8 cellular contexts compared by ENCODE assay signal in genomic region chr3:146550743-146551510, GRCh38. TPM values are rescaled to one million over a fixed set of nuclear protein-coding genes. Genes with fewer than 3 reads are reported as not detected.
A peak's percentile ranks its signal among the peaks of the same experiment; 100 is the strongest.
DNase-seq lines count a peak whose midpoint lies in the region; ATAC-seq and TF ChIP-seq lines count a peak whose summit lies in the region.

No MANE protein-coding gene starts in this region.

- H3K27me3 Mint-ChIP-seq in T-helper 1 cell treated with Interleukin-12 subunit alpha and Interleukin-12 subunit beta and Interleukin-4 antibody, amounts not matched to agents 30 μg/mL and 1 μg/mL, for 36 hours (ENCODE audit: low read depth): no peaks in the 10 kb centered on the region
- no peaks in the 10 kb centered on the region for H3K27me3 Mint-ChIP-seq in mesothelial cell of epicardium (ENCODE audit: low read depth)

- H3K27ac Mint-ChIP-seq in T-helper 1 cell treated with Interleukin-12 subunit alpha and Interleukin-12 subunit beta and Interleukin-4 antibody, amounts not matched to agents 30 μg/mL and 1 μg/mL, for 36 hours: peak overlapping the region; percentile 78
- H3K27ac Mint-ChIP-seq in mesothelial cell of epicardium: peak overlapping the region; percentile 2

- no peak for TF ChIP-seq CTCF in mesothelial cell of epicardium (IDR thresholded peaks at IDR 0.05; ENCODE audit: unreplicated experiment)

- peak overlapping the region; percentile 66 for H3K4me3 Mint-ChIP-seq in T-helper 1 cell treated with Interleukin-12 subunit alpha and Interleukin-12 subunit beta and Interleukin-4 antibody, amounts not matched to agents 30 μg/mL and 1 μg/mL, for 36 hours
- no peak overlapping the region for H3K4me3 Mint-ChIP-seq in mesothelial cell of epicardium

- no peaks in the 10 kb centered on the region for H3K9me3 Mint-ChIP-seq in T-helper 1 cell treated with Interleukin-12 subunit alpha and Interleukin-12 subunit beta and Interleukin-4 antibody, amounts not matched to agents 30 μg/mL and 1 μg/mL, for 36 hours
- H3K9me3 Mint-ChIP-seq in mesothelial cell of epicardium: no peaks in the 10 kb centered on the region

- peak; percentile 95 for ATAC-seq in HG03039 (IDR thresholded peaks at IDR 0.05; ENCODE audit: unreplicated experiment)

- H3K36me3 Mint-ChIP-seq in T-helper 1 cell treated with Interleukin-12 subunit alpha and Interleukin-12 subunit beta and Interleukin-4 antibody, amounts not matched to agents 30 μg/mL and 1 μg/mL, for 36 hours (ENCODE audit: low read depth): no peaks in the 10 kb centered on the region
- no peaks in the 10 kb centered on the region for H3K36me3 Mint-ChIP-seq in mesothelial cell of epicardium

- peak; percentile 15 for DNase-seq in stimulated activated CD4-positive, alpha-beta T cell treated with anti-CD3 and anti-CD28 coated beads, Interleukin-15, amount 100 ng/mL, for 24 hours
- DNase-seq in stimulated activated CD4-positive, alpha-beta T cell treated with anti-CD3 and anti-CD28 coated beads, Interleukin-2, amount 100 ng/mL, for 48 hours: no peak
- DNase-seq in mesothelial cell of epicardium (ENCODE audit: low spot score in 2 of 2, unreplicated experiment in 2 of 2) (no peak), mucosa of gallbladder (ENCODE audit: low spot score) (no peak), NCI-H82 treated with DMSO at 0.1 percent for 48 hours (lab: John Stamatoyannopoulos, UW; ENCODE audit: unreplicated experiment) (no peak)
- DNase-seq in NK-92 treated with Interleukin-12 subunit alpha and Interleukin-12 subunit beta, amount 100 ng/mL, for 24 hours (lab: John Stamatoyannopoulos, UW): no peak

- H3K4me1 Mint-ChIP-seq in T-helper 1 cell treated with Interleukin-12 subunit alpha and Interleukin-12 subunit beta and Interleukin-4 antibody, amounts not matched to agents 30 μg/mL and 1 μg/mL, for 36 hours (ENCODE audit: low read depth): peaks cover 65% of the 10 kb centered on the region
- no peaks in the 10 kb centered on the region for H3K4me1 Mint-ChIP-seq in mesothelial cell of epicardium

RNA-seq across cellular contexts. Expression of gene PLSCR1, which starts 6.5 kb away (rescaled TPM):
- 64.1 to 71.0 TPM (median 66.0 TPM) in 3 replicates for total RNA-seq in mesothelial cell of epicardium
- 70.3 TPM for total RNA-seq in mucosa of gallbladder

RNA-seq across cellular contexts. Expression of gene PLSCR5, which starts 54.2 kb away (rescaled TPM):
- 0.20 TPM in 1 of 3 replicates, not detected in the others for total RNA-seq in mesothelial cell of epicardium
- total RNA-seq in mucosa of gallbladder: not detected
